In genomic region chr12:93678779-93679178, GRCh38 we compare ENCODE assay signal across 2 cellular contexts.
TF ChIP-seq lines count a peak whose summit lies in the region.

No MANE protein-coding gene starts in this region.

TF ChIP-seq in GM12878, 131 proteins besides CTCF, POLR2A, EP300 and RAD21 (continued from another document):
- TF ChIP-seq NR2F1 (conservative IDR thresholded peaks at IDR 0.05) (no peak), BHLHE40 (IDR thresholded peaks at IDR 0.05; ENCODE audit: borderline replicate concordance in 1 of 2, low read depth in 2 of 2, low read length in 1 of 2) (no peak)

TF ChIP-seq in neural cell, 6 proteins besides CTCF, POLR2A, EP300 and RAD21:
- TF ChIP-seq TAF1 (IDR thresholded peaks at IDR 0.05; ENCODE audit: low read depth) (no peak), REST (IDR thresholded peaks at IDR 0.05; ENCODE audit: borderline replicate concordance) (no peak), SMC3 (conservative IDR thresholded peaks at IDR 0.05; ENCODE audit: poor library complexity) (no peak), EZH2 (IDR thresholded peaks at IDR 0.05; ENCODE audit: borderline replicate concordance, insufficient read depth, low read length, poor library complexity, severe bottlenecking) (no peak), POLR2AphosphoS5 (IDR thresholded peaks at IDR 0.05) (no peak), MXI1 (conservative IDR thresholded peaks at IDR 0.05; ENCODE audit: poor library complexity, severe bottlenecking) (no peak)
